In genomic region chr16:75733305-75734141, GRCh38 we compare ENCODE assay signal across 10 cellular contexts. TPM values are rescaled to one million over a fixed set of nuclear protein-coding genes. Genes with fewer than 3 reads are reported as not detected.
DNase-seq lines count a peak whose midpoint lies in the region; ATAC-seq and TF ChIP-seq lines count a peak whose summit lies in the region.
"Had no signal": no experiment of that assay in that cellular context is flagged by ENCODE, and none has a peak within 500 bp of the region (broad histone marks: within the 10 kb centered on the region; RNA-seq: fewer than 3 reads in every experiment).

No MANE protein-coding gene starts in this region.

- H3K36me3 ChIP-seq in right atrium auricular region (no peaks in the 10 kb centered on the region), skeletal muscle tissue (ENCODE audit: control insufficient read depth in 3 of 3, insufficient read depth in 3 of 3, low read length in 3 of 3) (no peaks in the 10 kb centered on the region)

- no peaks in the 10 kb centered on the region for H3K27me3 Mint-ChIP-seq in T-helper 17 cell

- no peak for TF ChIP-seq CTCF in right atrium auricular region (IDR thresholded peaks at IDR 0.05)

- H3K9me3 ChIP-seq in T-helper 17 cell (ENCODE audit: control insufficient read depth, low read length, poor library complexity, severe bottlenecking) (no peaks in the 10 kb centered on the region), right atrium auricular region (no peaks in the 10 kb centered on the region), skeletal muscle tissue (ENCODE audit: control insufficient read depth in 3 of 3, low read length in 3 of 3) (no peaks in the 10 kb centered on the region)

- H3K27ac ChIP-seq in right atrium auricular region (peak overlapping the region in 1 of 2 donors; percentile 35), skeletal muscle tissue (ENCODE audit: low read depth, low read length) (peak overlapping the region; percentile 22)

- no peak overlapping the region for H3K4me3 Mint-ChIP-seq in T-helper 17 cell

- DNase-seq in ELF-1 (ENCODE audit: low read depth, low spot score) (peak; percentile 64), T-helper 17 cell (no peak), right atrium auricular region (ENCODE audit: low spot score) (peak; percentile 58), KG1 (lab: John Stamatoyannopoulos, UW) (no peak), activated gamma-delta T cell (lab: John Stamatoyannopoulos, UW) (no peak)
- no peak for DNase-seq in activated effector memory CD4-positive, alpha-beta T cell treated with Interleukin-2 at 50 U/mL for 16 hours
- DNase-seq in stimulated activated naive CD4-positive, alpha-beta T cell (lab: John Stamatoyannopoulos, UW) = no peak
- DNase-seq: trophoblast cell had no signal

- H3K4me1 ChIP-seq in right atrium auricular region = peaks cover 0 to 14% of the 10 kb centered on the region in 2 donors
- peaks cover 0 to 10% (median 9%) of the 10 kb centered on the region in 3 donors for H3K4me1 ChIP-seq in skeletal muscle tissue (ENCODE audit: control insufficient read depth in 3 of 3, insufficient read depth in 3 of 3, low read length in 3 of 3)

- no peak overlapping the region for H3K4me3 ChIP-seq in right atrium auricular region
- peak overlapping the region in 1 of 3 donors; percentile 19 for H3K4me3 ChIP-seq in skeletal muscle tissue (ENCODE audit: low read length in 3 of 3)

- no peaks in the 10 kb centered on the region for H3K36me3 Mint-ChIP-seq in T-helper 17 cell (ENCODE audit: low read depth)

- no peaks in the 10 kb centered on the region for H3K27me3 ChIP-seq in right atrium auricular region
- no peaks in the 10 kb centered on the region for H3K27me3 ChIP-seq in skeletal muscle tissue (ENCODE audit: control insufficient read depth in 3 of 3, insufficient read depth in 3 of 3, low read length in 3 of 3)

- no peak for ATAC-seq in T-helper 17 cell

- no peak overlapping the region for H3K9ac ChIP-seq in skeletal muscle tissue (ENCODE audit: low read depth in 1 of 3, low read length in 3 of 3)

- H3K4me1 Mint-ChIP-seq in T-helper 17 cell = peaks cover 5% of the 10 kb centered on the region

- H3K27ac Mint-ChIP-seq in T-helper 17 cell = peak overlapping the region; percentile 21

RNA-seq across cellular contexts. Expression of gene CPHXL, which starts 7.2 kb away (rescaled TPM):
- not detected for total RNA-seq in T-helper 17 cell
- not detected for total RNA-seq in right atrium auricular region
- not detected for total RNA-seq in skeletal muscle tissue
- total RNA-seq: activated CD8-positive, alpha-beta memory T cell treated with anti-CD3 and anti-CD28 coated beads for 36 hours had no signal

RNA-seq across cellular contexts. Expression of gene DUXB, which starts 32.3 kb away (rescaled TPM):
- total RNA-seq in T-helper 17 cell = not detected
- total RNA-seq in right atrium auricular region = not detected
- total RNA-seq in skeletal muscle tissue = not detected
- total RNA-seq: activated CD8-positive, alpha-beta memory T cell treated with anti-CD3 and anti-CD28 coated beads for 36 hours had no signal

RNA-seq across cellular contexts. Expression of gene CPHXL2, which starts 56.7 kb away (rescaled TPM):
- not detected for total RNA-seq in T-helper 17 cell
- total RNA-seq in right atrium auricular region = not detected
- not detected for total RNA-seq in skeletal muscle tissue
- total RNA-seq: activated CD8-positive, alpha-beta memory T cell treated with anti-CD3 and anti-CD28 coated beads for 36 hours had no signal

Comparison
In these comparisons a context has a peak if more than half of its experiments do, and no peak if none do; other contexts are left out.
1. DNase-seq: peak in ELF-1 (single experiment) and right atrium auricular region (single experiment); none in T-helper 17 cell (0 of 3), KG1 (single experiment), activated effector memory CD4-positive, alpha-beta T cell treated with Interleukin-2 at 50 U/mL for 16 hours (single experiment), activated gamma-delta T cell (single experiment) and stimulated activated naive CD4-positive, alpha-beta T cell (0 of 6).